20 cellular contexts compared by ENCODE assay signal in genomic region chr5:9302228-9302627, GRCh38.
DNase-seq lines count a peak whose midpoint lies in the region; ATAC-seq, FAIRE-seq and TF ChIP-seq lines count a peak whose summit lies in the region.
"Had no signal": no experiment of that assay in that cellular context is flagged by ENCODE, and none has a peak within 500 bp of the region (broad histone marks: within the 10 kb centered on the region; RNA-seq: fewer than 3 reads in every experiment).

No MANE protein-coding gene starts in this region.

- DNase-seq in GM23248 = peak; percentile 18
- peak; percentile 30 for DNase-seq in LHCN-M2 (ENCODE audit: low read depth)
- DNase-seq in GM12878 (ENCODE audit: low read depth, low spot score) = no peak
- peak in 1 of 2 donors; percentile 46 for DNase-seq in foreskin keratinocyte
- DNase-seq in SW 1271 (lab: John Stamatoyannopoulos, UW) = no peak
- DNase-seq: CD8-positive, alpha-beta memory T cell; NCI-H1092; NCI-H2107; NCI-H345; NCI-H69; NK-92 treated with Interleukin-12 subunit alpha and Interleukin-12 subunit beta, amount 100 ng/mL, for 24 hours; PC-9; T-helper 17 cell had no signal

- no peak for TF ChIP-seq EP300 in GM12878 (IDR thresholded peaks at IDR 0.05; ENCODE audit: borderline replicate concordance in 1 of 2, control insufficient read depth in 1 of 2, low read depth in 2 of 2, low read length in 2 of 2)

- H3K4me2 ChIP-seq in GM23248 (ENCODE audit: unreplicated experiment) (no peak overlapping the region), GM12878 (ENCODE audit: control insufficient read depth, insufficient read depth) (no peak overlapping the region)
- H3K4me2 ChIP-seq: BLaER1, GM23338, PC-9 had no signal

- no peak for TF ChIP-seq RAD21 in GM12878 (IDR thresholded peaks at IDR 0.05; ENCODE audit: insufficient read depth, low read depth, low read length)

- no peak for TF ChIP-seq POLR2A in GM12878 (IDR thresholded peaks at IDR 0.05; ENCODE audit: low read depth, low read length)

- H3K27ac ChIP-seq in GM23248 (no peak overlapping the region), GM12878 (ENCODE audit: control insufficient read depth, insufficient read depth) (no peak overlapping the region), foreskin keratinocyte (no peak overlapping the region)
- H3K27ac ChIP-seq: BLaER1, PC-9 had no signal

- RAD21 ChIA-PET in GM12878 (lab: Charles Lee; ENCODE audit: unreplicated experiment) = no interaction called here

- H3K79me2 ChIP-seq in GM23248 (ENCODE audit: insufficient read depth) = no peaks in the 10 kb centered on the region
- H3K79me2 ChIP-seq in GM12878 (ENCODE audit: control insufficient read depth, insufficient read depth, low read length) = no peaks in the 10 kb centered on the region

- H3K9ac ChIP-seq in GM23248 = no peak overlapping the region
- no peak overlapping the region for H3K9ac ChIP-seq in GM12878 (ENCODE audit: control insufficient read depth, insufficient read depth, low read length)
- H3K9ac ChIP-seq: BLaER1 had no signal

- no peaks in the 10 kb centered on the region for H3K9me2 ChIP-seq in GM23248 (ENCODE audit: insufficient read depth)

- FAIRE-seq in GM12878 (lab: Jason Lieb, UNC) = no peak
- FAIRE-seq: GM18507, GM19239 had no signal

- CTCF ChIA-PET in GM12878 (lab: Yijun Ruan, JAX) = no interaction called here

- H3K4me1 ChIP-seq in GM23248 (ENCODE audit: insufficient read depth) (no peaks in the 10 kb centered on the region), GM12878 (ENCODE audit: control insufficient read depth, insufficient read depth, low read length) (no peaks in the 10 kb centered on the region), foreskin keratinocyte (no peaks in the 10 kb centered on the region)
- H3K4me1 ChIP-seq: BLaER1 had no signal

- H3K9me3 ChIP-seq in GM23248 (ENCODE audit: low read depth) (no peaks in the 10 kb centered on the region), GM12878 (replicated peaks; ENCODE audit: control insufficient read depth, insufficient read depth, low read length) (no peaks in the 10 kb centered on the region)
- H3K9me3 ChIP-seq: BLaER1 had no signal

- BruUV-seq in GM12878 (replicated peaks; lab: Mats Ljungman, UMichigan) = no TSS peak

- H4K20me1 ChIP-seq in GM23248 (ENCODE audit: insufficient read depth) = no peaks in the 10 kb centered on the region
- no peaks in the 10 kb centered on the region for H4K20me1 ChIP-seq in GM12878 (ENCODE audit: control insufficient read depth, insufficient read depth)
- H4K20me1 ChIP-seq: BLaER1 had no signal

- SMC1A ChIA-PET in GM12878 (lab: Charles Lee; ENCODE audit: uncharacterized antibody, unreplicated experiment) = interaction anchor here (1.1 kb wide), 1 partner anchor 13 kb away, joined by 4 read pairs; no protein-coding TSS in a partner anchor

- TF ChIP-seq CTCF in GM12878 (IDR thresholded peaks at IDR 0.05 in 2 of 3, conservative IDR thresholded peaks at IDR 0.05 in 1 of 3; ENCODE audit: control insufficient read depth in 2 of 3, extremely low read depth in 1 of 3, insufficient read depth in 1 of 3, low read depth in 3 of 3, low read length in 3 of 3) = no peak
- no peak for TF ChIP-seq CTCF in foreskin keratinocyte (conservative IDR thresholded peaks at IDR 0.05)

- H3K4me3 ChIP-seq in GM23248 (no peak overlapping the region), GM12878 (no peak overlapping the region)
- H3K4me3 ChIP-seq: BLaER1, GM23338, PC-9 had no signal

- POLR2A ChIA-PET in GM12878 (lab: Charles Lee) = no interaction called here

- intact Hi-C loops in GM12878 (cut with micrococcal nuclease; ENCODE audit: unreplicated experiment) = no loop called here

- in situ Hi-C loops in GM23248 (cut with MboI) = no loop called here
- in situ Hi-C loops in GM12878 (cut with MboI) = no loop called here

- H2AFZ ChIP-seq in GM23248 = no peak overlapping the region
- no peak overlapping the region for H2AFZ ChIP-seq in GM12878 (ENCODE audit: control insufficient read depth, low read depth, low read length)
- H2AFZ ChIP-seq: GM23338, PC-9 had no signal

- H3K36me3 ChIP-seq in GM23248 (ENCODE audit: low read depth) (no peaks in the 10 kb centered on the region), GM12878 (ENCODE audit: control insufficient read depth in 2 of 2, insufficient read depth in 2 of 2, low read length in 1 of 2) (no peaks in the 10 kb centered on the region)
- H3K36me3 ChIP-seq: BLaER1 had no signal

- 82 to 83% methylated on average over 2 of the region's 2 CpGs for WGBS in GM23248 (ENCODE audit: low coverage in 1 of 2, low lambda C conversion rate in 2 of 2, missing lambda C conversion rate in 2 of 2), 2 experiments
- WGBS in GM12878 (ENCODE audit: insufficient coverage, insufficient replicate concordance, low lambda C conversion rate, missing lambda C conversion rate) = 74% methylated on average over 2 of the region's 2 CpGs

- H3K27me3 ChIP-seq in GM23248 (replicated peaks; ENCODE audit: insufficient read depth) = no peaks in the 10 kb centered on the region
- H3K27me3 ChIP-seq in GM12878 (replicated peaks in 1 of 2; ENCODE audit: control insufficient read depth in 2 of 2, insufficient read depth in 2 of 2, low read length in 1 of 2) = no peaks in the 10 kb centered on the region
- no peaks in the 10 kb centered on the region for H3K27me3 ChIP-seq in foreskin keratinocyte
- H3K27me3 ChIP-seq: BLaER1 had no signal

- H3F3A ChIP-seq in GM23248 (ENCODE audit: insufficient read depth) = 0 out of 2 replicates have a peak, but pooled peaks cover 6% of the 10 kb centered on the region

- ATAC-seq in GM12878 = no peak
- ATAC-seq in foreskin keratinocyte = peak; percentile 65
- no peak for ATAC-seq in GM21515 (IDR thresholded peaks at IDR 0.05; ENCODE audit: unreplicated experiment)
- ATAC-seq in HG02623 (IDR thresholded peaks at IDR 0.05; ENCODE audit: unreplicated experiment) = no peak
- ATAC-seq in HG03135 (IDR thresholded peaks at IDR 0.05; ENCODE audit: unreplicated experiment) = no peak
- ATAC-seq: GM23338, T-helper 17 cell had no signal

TF ChIP-seq in GM12878, 131 proteins besides CTCF, POLR2A, EP300 and RAD21:
- no peak for TF ChIP-seq MTA2 (IDR thresholded peaks at IDR 0.05; ENCODE audit: low read depth)
- no peak for TF ChIP-seq ZNF622 (IDR thresholded peaks at IDR 0.05)
- no peak for TF ChIP-seq ZZZ3 (IDR thresholded peaks at IDR 0.05; ENCODE audit: control insufficient read depth, insufficient read length, low read depth)
- no peak for TF ChIP-seq FOXK2 (IDR thresholded peaks at IDR 0.05)
- TF ChIP-seq ATF7 (IDR thresholded peaks at IDR 0.05; ENCODE audit: low read depth) = peak; percentile 67
- TF ChIP-seq CEBPB (IDR thresholded peaks at IDR 0.05; ENCODE audit: borderline replicate concordance in 1 of 2, low read depth in 2 of 2, low read length in 2 of 2) = no peak

Comparison
In these comparisons a context has a peak if more than half of its experiments do, and no peak if none do; other contexts are left out.
1. DNase-seq: peak in GM23248 (single experiment) and LHCN-M2 (single experiment); none in GM12878 (single experiment) and SW 1271 (0 of 2).